20 cellular contexts compared by ENCODE assay signal in the genomic region with DNA sequence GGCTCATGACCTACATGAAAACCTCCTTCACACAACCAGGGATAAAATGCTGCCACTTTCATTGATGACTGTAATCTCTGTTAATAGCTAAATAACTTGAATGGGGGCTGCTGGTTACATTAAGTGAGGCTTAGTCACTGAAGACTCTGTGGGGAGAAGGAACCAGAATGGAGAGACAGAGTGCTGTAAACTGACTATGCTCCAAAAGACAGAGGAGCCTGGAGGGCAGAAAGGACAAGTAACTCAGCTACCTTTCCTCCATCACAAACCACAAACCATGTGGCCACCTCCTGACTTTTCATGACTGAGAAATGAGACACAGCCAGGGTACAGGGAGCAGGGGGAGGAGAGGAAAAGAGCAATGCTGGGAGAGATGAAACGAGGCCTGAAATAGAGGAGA.
"Had no signal": no experiment of that assay in that cellular context is flagged by ENCODE, and none has a peak within 500 bp of the region (broad histone marks: within the 10 kb centered on the region; RNA-seq: fewer than 3 reads in every experiment).

No MANE protein-coding gene starts in this region.

- H3K4me1 ChIP-seq: adrenal gland, body of pancreas, heart left ventricle, right atrium auricular region, vagina had no signal

- H3K4me3 ChIP-seq: adrenal gland, body of pancreas, heart left ventricle, right atrium auricular region, tibial nerve, vagina had no signal

- H3K9me3 Mint-ChIP-seq: activated CD4-positive, alpha-beta T cell treated with anti-CD3 and anti-CD28 coated beads, Interleukin-2, amount 10 ng/mL, durations not matched to agents 24 days and 14 days; activated T-helper 2 cell treated with anti-CD3 and anti-CD28 coated beads, Interferon-gamma antibody, Interleukin-2, Interleukin-4, amounts not matched to agents 10 μg/mL and 5 μg/mL and 100 μg/mL, durations not matched to agents 14 hours and 24 hours and 36 hours; endodermal cell; stimulated activated memory B cell treated with anti-CD40 and anti-IgM and Interleukin-4, amounts not matched to agents 10 μg/mL and 1 μg/mL and 100 μg/mL, for 72 hours had no signal

- H3K27me3 ChIP-seq: adrenal gland, body of pancreas, heart left ventricle, right atrium auricular region, tibial nerve, vagina had no signal

- FAIRE-seq: islet of Langerhans, small intestine had no signal

- H3K4me3 Mint-ChIP-seq: activated B cell treated with CpG ODN at 0.5 μM for 24 hours; activated CD4-positive, alpha-beta T cell treated with anti-CD3 and anti-CD28 coated beads, Interleukin-2, amount 10 ng/mL, durations not matched to agents 24 days and 14 days; endodermal cell; naive thymus-derived CD4-positive, alpha-beta T cell; stimulated activated memory B cell treated with anti-CD40 and anti-IgM and Interleukin-4, amounts not matched to agents 10 μg/mL and 1 μg/mL and 100 μg/mL, for 72 hours had no signal

- H3K36me3 Mint-ChIP-seq: naive thymus-derived CD4-positive, alpha-beta T cell; stimulated activated memory B cell treated with anti-CD40 and anti-IgM and Interleukin-4, amounts not matched to agents 10 μg/mL and 1 μg/mL and 100 μg/mL, for 72 hours had no signal

- H3K27ac ChIP-seq: adrenal gland, body of pancreas, heart left ventricle, right atrium auricular region, tibial nerve, vagina had no signal

- H3K27ac Mint-ChIP-seq: activated B cell treated with CpG ODN at 0.5 μM for 24 hours; activated CD4-positive, alpha-beta T cell treated with anti-CD3 and anti-CD28 coated beads, Interleukin-2, amount 10 ng/mL, durations not matched to agents 24 days and 14 days; activated T-helper 2 cell treated with anti-CD3 and anti-CD28 coated beads, Interferon-gamma antibody, Interleukin-2, Interleukin-4, amounts not matched to agents 10 μg/mL and 5 μg/mL and 100 μg/mL, durations not matched to agents 14 hours and 24 hours and 36 hours; endodermal cell; naive thymus-derived CD4-positive, alpha-beta T cell; stimulated activated memory B cell treated with anti-CD40 and anti-IgM and Interleukin-4, amounts not matched to agents 10 μg/mL and 1 μg/mL and 100 μg/mL, for 72 hours had no signal

- ATAC-seq: body of pancreas; esophagus mucosa; heart left ventricle; naive thymus-derived CD4-positive, alpha-beta T cell; stimulated activated memory B cell treated with anti-CD40 and anti-IgM and Interleukin-4, amounts not matched to agents 10 μg/mL and 1 μg/mL and 100 μg/mL, for 72 hours had no signal

- H3K9me3 ChIP-seq: adrenal gland, body of pancreas, heart left ventricle, right atrium auricular region, tibial nerve, vagina had no signal

- H3K36me3 ChIP-seq: adrenal gland, heart left ventricle, right atrium auricular region, tibial nerve, vagina had no signal

- DNase-seq: activated B cell treated with CpG ODN at 0.5 μM for 24 hours; activated CD4-positive, alpha-beta T cell treated with anti-CD3 and anti-CD28 coated beads, Interleukin-2, amount 10 ng/mL, durations not matched to agents 24 days and 14 days; activated CD8-positive, alpha-beta memory T cell treated with anti-CD3 and anti-CD28 coated beads for 24 hours; activated naive CD4-positive, alpha-beta T cell treated with anti-CD3 and anti-CD28 coated beads, Interleukin-2, amount 50 U/mL, for 16 hours; adrenal gland; body of pancreas; cerebellar nuclear complex; dermis blood vessel endothelial cell; endodermal cell; heart left ventricle; midbrain; naive thymus-derived CD4-positive, alpha-beta T cell; small intestine had no signal

- H3K4me1 Mint-ChIP-seq: activated B cell treated with CpG ODN at 0.5 μM for 24 hours; activated CD4-positive, alpha-beta T cell treated with anti-CD3 and anti-CD28 coated beads, Interleukin-2, amount 10 ng/mL, durations not matched to agents 24 days and 14 days; naive thymus-derived CD4-positive, alpha-beta T cell; stimulated activated memory B cell treated with anti-CD40 and anti-IgM and Interleukin-4, amounts not matched to agents 10 μg/mL and 1 μg/mL and 100 μg/mL, for 72 hours had no signal
